8 cellular contexts compared by ENCODE assay signal in the genomic region with DNA sequence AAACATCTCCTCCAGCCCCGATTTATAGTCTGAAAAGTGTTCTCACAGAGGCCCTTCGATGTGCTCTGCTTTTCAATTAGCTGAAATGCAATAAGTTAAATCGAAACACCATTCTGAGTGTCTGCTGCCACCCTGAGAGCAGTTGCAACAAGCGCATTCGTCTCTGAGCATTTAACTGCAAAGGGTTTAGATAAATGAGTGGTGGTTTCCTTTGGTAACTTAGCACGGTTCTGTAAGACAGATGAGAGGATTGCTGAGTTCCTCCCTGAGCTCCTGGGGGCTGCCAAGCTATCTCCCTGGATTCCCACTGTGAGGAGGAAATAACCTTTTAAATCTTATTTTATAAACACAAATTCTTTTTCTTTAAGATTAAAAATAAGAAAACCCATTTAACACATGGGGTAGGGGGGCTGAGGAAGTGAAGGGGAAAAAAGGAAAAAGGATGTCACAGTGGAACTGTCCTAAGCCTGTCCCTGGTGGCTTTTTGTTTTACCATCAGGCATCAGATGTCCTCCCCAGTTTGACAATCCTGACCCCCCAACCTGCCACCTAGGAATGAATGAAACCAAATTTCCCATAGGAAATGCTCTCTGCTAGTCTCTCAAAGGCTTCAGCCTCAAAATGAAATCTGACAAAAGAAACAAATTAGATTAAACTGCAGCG. TPM values are rescaled to one million over a fixed set of nuclear protein-coding genes. Genes with fewer than 3 reads are reported as not detected.
DNase-seq lines count a peak whose midpoint lies in the region; ATAC-seq and TF ChIP-seq lines count a peak whose summit lies in the region.

No MANE protein-coding gene starts in this region.

- DNase-seq in COLO829 (ENCODE audit: low spot score) (peak; percentile 38), NCI-H1105 (lab: John Stamatoyannopoulos, UW) (peak; percentile 37), chondrocyte (ENCODE audit: low spot score) (no peak), left kidney (ENCODE audit: low read depth, low spot score) (peak; percentile 96)
- DNase-seq in stimulated activated CD8-positive, alpha-beta memory T cell treated with anti-CD3 and anti-CD28 coated beads, Interleukin-12 subunit alpha, Interleukin-12 subunit beta, amount 100 ng/mL, for 24 hours (ENCODE audit: extremely low read depth), result peak; percentile 12

- H3K27me3 Mint-ChIP-seq in chondrocyte (ENCODE audit: low read depth), result no peaks in the 10 kb centered on the region

- no peaks in the 10 kb centered on the region for H3K36me3 Mint-ChIP-seq in chondrocyte (ENCODE audit: low read depth)

- peak overlapping the region; percentile 45 for H3K4me3 Mint-ChIP-seq in chondrocyte (ENCODE audit: unreplicated experiment)

- peak; percentile 95 for TF ChIP-seq CTCF in chondrocyte (IDR thresholded peaks at IDR 0.05)

- no peaks in the 10 kb centered on the region for H3K9me3 Mint-ChIP-seq in chondrocyte (ENCODE audit: low read depth)

- H3K4me1 Mint-ChIP-seq in chondrocyte (ENCODE audit: low read depth), result peaks cover 21% of the 10 kb centered on the region

- ATAC-seq in GM21515 (IDR thresholded peaks at IDR 0.05; ENCODE audit: unreplicated experiment), result peak; percentile 78
- ATAC-seq in SK-N-SH treated with all-trans-retinoic acid at 6 μM for 48 hours, result peak; percentile 88
- ATAC-seq in GM21723 (IDR thresholded peaks at IDR 0.05; ENCODE audit: unreplicated experiment), result no peak

- H3K27ac Mint-ChIP-seq in chondrocyte (ENCODE audit: unreplicated experiment), result peak overlapping the region; percentile 69

TF ChIP-seq in SK-N-SH treated with all-trans-retinoic acid at 6 μM for 48 hours, 23 proteins besides CTCF, POLR2A, EP300 and RAD21:
- TF ChIP-seq ZNF8 (CRISPR knock-in tag; IDR thresholded peaks at IDR 0.05), result 0 out of 2 replicates have a peak, but pooled peaks have one; percentile 4
- TF ChIP-seq PPARA (CRISPR knock-in tag; IDR thresholded peaks at IDR 0.05; ENCODE audit: borderline replicate concordance), result no peak
TF ChIP-seq in SK-N-SH treated with all-trans-retinoic acid at 6 μM for 48 hours: peak in this region for 1.

RNA-seq across cellular contexts. Expression of a gene that starts 56.4 kb away (rescaled TPM):
- 48.3 to 62.3 TPM (median 54.2 TPM) in 3 replicates for total RNA-seq in chondrocyte
